25 cellular contexts compared by ENCODE assay signal in the genomic region with DNA sequence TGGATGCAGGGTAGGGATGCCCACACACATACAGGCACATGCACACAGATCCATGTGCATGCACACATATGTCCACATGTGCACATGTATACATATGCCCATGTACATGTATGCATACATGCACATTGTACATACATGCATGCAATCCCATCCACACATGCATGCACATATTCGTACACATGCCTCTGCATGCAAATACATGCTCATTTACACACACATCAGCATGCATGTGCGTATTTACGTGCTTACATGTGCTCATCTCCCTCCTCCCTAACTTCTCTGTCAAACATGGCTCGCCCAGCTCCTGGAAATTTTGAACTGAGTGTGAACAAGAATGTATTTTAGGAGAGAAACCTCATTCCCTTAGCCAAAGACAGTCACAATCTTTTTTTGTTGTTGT. TPM values are rescaled to one million over a fixed set of nuclear protein-coding genes. Genes with fewer than 3 reads are reported as not detected.
DNase-seq lines count a peak whose midpoint lies in the region; FAIRE-seq and TF ChIP-seq lines count a peak whose summit lies in the region.
"Had no signal": no experiment of that assay in that cellular context is flagged by ENCODE, and none has a peak within 500 bp of the region (broad histone marks: within the 10 kb centered on the region; RNA-seq: fewer than 3 reads in every experiment).

No MANE protein-coding gene starts in this region.

- TF ChIP-seq POLR2A in endothelial cell of umbilical vein (IDR thresholded peaks at IDR 0.05; ENCODE audit: low read depth, low read length) = no peak

- H3K27me3 ChIP-seq in endothelial cell of umbilical vein (ENCODE audit: control insufficient read depth in 2 of 2, insufficient read depth in 2 of 2, low read length in 2 of 2) = peaks cover 2 to 5% of the 10 kb centered on the region in 2 experiments
- H3K27me3 ChIP-seq: BE2C, BLaER1 had no signal

- H3K9me3 ChIP-seq in endothelial cell of umbilical vein (replicated peaks; ENCODE audit: control insufficient read depth, insufficient read depth, low read length) = no peaks in the 10 kb centered on the region
- H3K9me3 ChIP-seq: BE2C, BLaER1 had no signal

- H4K20me1 ChIP-seq in endothelial cell of umbilical vein (replicated peaks; ENCODE audit: control insufficient read depth, extremely low read depth, insufficient read depth, low read length) = no peaks in the 10 kb centered on the region
- H4K20me1 ChIP-seq: BLaER1 had no signal

- no peaks in the 10 kb centered on the region for H3K9me1 ChIP-seq in endothelial cell of umbilical vein (replicated peaks; ENCODE audit: control insufficient read depth, extremely low read depth, insufficient read depth, low read length)

- DNase-seq in HTR-8/SVneo (ENCODE audit: insufficient read length, low spot score) = no peak
- DNase-seq in endothelial cell of umbilical vein (ENCODE audit: low read depth, low spot score) = no peak
- DNase-seq in urothelium cell line (ENCODE audit: low spot score) = no peak
- no peak for DNase-seq in NCI-H2227 treated with DMSO at 0.1 percent for 48 hours (lab: John Stamatoyannopoulos, UW)
- DNase-seq in D341Med (ENCODE audit: low spot score) = no peak
- DNase-seq in NAMALWA (ENCODE audit: low spot score) = no peak
- DNase-seq: 8988T; ACHN; BE2C; C1 segment of cervical spinal cord; CD4-positive, alpha-beta memory T cell; CD4-positive, CD25-positive, alpha-beta regulatory T cell; CD8-positive, alpha-beta memory T cell; COR-L47; GF-D8 had no signal

- POLR2A ChIA-PET in endothelial cell of umbilical vein (lab: Charles Lee) = no interaction called here

- intact Hi-C loops in endothelial cell of umbilical vein (cut with micrococcal nuclease) = no loop called here

- no peaks in the 10 kb centered on the region for H3K79me2 ChIP-seq in endothelial cell of umbilical vein (ENCODE audit: control insufficient read depth, insufficient read depth, low read length)

- FAIRE-seq in HTR-8/SVneo (lab: Jason Lieb, UNC) (peak; percentile 13), endothelial cell of umbilical vein (lab: Jason Lieb, UNC) (no peak), urothelium cell line (lab: Jason Lieb, UNC) (peak; percentile 62)
- FAIRE-seq: A204.1, D721Med, G401.6, GM12891, GM19239 had no signal

- no peak overlapping the region for H3K9ac ChIP-seq in endothelial cell of umbilical vein (replicated peaks; ENCODE audit: extremely low read depth, insufficient read depth, low read length)
- H3K9ac ChIP-seq: BLaER1 had no signal

- H3K27ac ChIP-seq in angular gyrus (ENCODE audit: low read depth, low read length) = peak overlapping the region; percentile 60
- no peak overlapping the region for H3K27ac ChIP-seq in endothelial cell of umbilical vein (ENCODE audit: insufficient read depth, low read depth, low read length)
- H3K27ac ChIP-seq: BLaER1 had no signal

- dilution Hi-C loops in endothelial cell of umbilical vein (cut with MboI; ENCODE audit: extremely low pct_ligation_motif_present, low sequenced_read_pairs) = no loop called here

- no peaks in the 10 kb centered on the region for H3K4me1 ChIP-seq in endothelial cell of umbilical vein (ENCODE audit: control insufficient read depth, extremely low read depth, insufficient read depth, low read length)

- no peak overlapping the region for H3K4me2 ChIP-seq in endothelial cell of umbilical vein (ENCODE audit: insufficient read depth, low read length)
- H3K4me2 ChIP-seq: BLaER1 had no signal

- no peaks in the 10 kb centered on the region for H3K36me3 ChIP-seq in endothelial cell of umbilical vein (ENCODE audit: control insufficient read depth in 2 of 2, extremely low read depth in 1 of 2, insufficient read depth in 2 of 2, low read length in 2 of 2)
- H3K36me3 ChIP-seq: BE2C, BLaER1 had no signal

- BruUV-seq in endothelial cell of umbilical vein (replicated peaks; lab: Mats Ljungman, UMichigan) = no TSS peak

- H2AFZ ChIP-seq in endothelial cell of umbilical vein (ENCODE audit: low read depth, low read length) = no peak overlapping the region

- no peak overlapping the region for H3K4me3 ChIP-seq in endothelial cell of umbilical vein (replicated peaks in 1 of 3; ENCODE audit: insufficient read depth in 1 of 3, low read depth in 1 of 3, low read length in 3 of 3)
- H3K4me3 ChIP-seq: BLaER1 had no signal

- CTCF ChIA-PET in endothelial cell of umbilical vein (lab: Charles Lee) = interaction anchor here (0.9 kb wide), 1 partner anchor 11 kb away, joined by 4 read pairs; no protein-coding TSS in a partner anchor

- no peak for TF ChIP-seq CTCF in endothelial cell of umbilical vein (IDR thresholded peaks at IDR 0.05; ENCODE audit: extremely low read depth in 1 of 2, insufficient read depth in 1 of 2, low read depth in 1 of 2, low read length in 2 of 2)

TF ChIP-seq in endothelial cell of umbilical vein, 7 proteins besides CTCF, POLR2A, EP300 and RAD21:
- TF ChIP-seq, protein P1, sequence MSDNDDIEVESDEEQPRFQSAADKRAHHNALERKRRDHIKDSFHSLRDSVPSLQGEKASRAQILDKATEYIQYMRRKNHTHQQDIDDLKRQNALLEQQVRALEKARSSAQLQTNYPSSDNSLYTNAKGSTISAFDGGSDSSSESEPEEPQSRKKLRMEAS (IDR thresholded peaks at IDR 0.05; ENCODE audit: insufficient read depth, insufficient read length) = peak; percentile 47
- no peak for TF ChIP-seq JUN (IDR thresholded peaks at IDR 0.05; ENCODE audit: borderline replicate concordance, insufficient read depth, insufficient read length, low read depth)

RNA-seq across cellular contexts. Expression of a gene that starts 6.2 kb away (rescaled TPM):
- total RNA-seq in endothelial cell of umbilical vein = not detected in 2 replicates
- polyA plus RNA-seq in endothelial cell of umbilical vein = not detected in 2 replicates
- not detected in 2 replicates for polyA plus RNA-seq in endothelial cell of umbilical vein (2011; cell fraction: cytosol; rRNA removed)
- polyA plus RNA-seq in endothelial cell of umbilical vein (2011; cell fraction: nucleus; rRNA removed) = not detected in 2 replicates
- polyA plus RNA-seq in endothelial cell of umbilical vein (2012) = 0.12 TPM in 1 of 2 replicates, not detected in the other
- polyA minus RNA-seq in endothelial cell of umbilical vein = not detected in 2 replicates
- polyA minus RNA-seq in endothelial cell of umbilical vein (2011; cell fraction: cytosol; rRNA and poly(A)+ RNA removed) = not detected
- polyA minus RNA-seq in endothelial cell of umbilical vein (2011; cell fraction: nucleus; rRNA and poly(A)+ RNA removed) = not detected in 2 replicates
- total RNA-seq: A673; CD4-positive, CD25-positive, alpha-beta regulatory T cell; CD8-positive, alpha-beta memory T cell had no signal
- polyA plus RNA-seq: AG04450; CD14-positive monocyte; CD4-positive, CD25-positive, alpha-beta regulatory T cell had no signal

RNA-seq across cellular contexts. Expression of a gene that starts 8.9 kb away (rescaled TPM):
- total RNA-seq in endothelial cell of umbilical vein = not detected in 2 replicates
- polyA plus RNA-seq in endothelial cell of umbilical vein = not detected in 2 replicates
- polyA plus RNA-seq in endothelial cell of umbilical vein (2011; cell fraction: cytosol; rRNA removed) = not detected in 2 replicates
- polyA plus RNA-seq in endothelial cell of umbilical vein (2011; cell fraction: nucleus; rRNA removed) = not detected in 2 replicates
- polyA plus RNA-seq in endothelial cell of umbilical vein (2012) = not detected in 2 replicates
- not detected in 2 replicates for polyA minus RNA-seq in endothelial cell of umbilical vein
- not detected for polyA minus RNA-seq in endothelial cell of umbilical vein (2011; cell fraction: cytosol; rRNA and poly(A)+ RNA removed)
- polyA minus RNA-seq in endothelial cell of umbilical vein (2011; cell fraction: nucleus; rRNA and poly(A)+ RNA removed) = not detected in 2 replicates
- total RNA-seq: A673; CD4-positive, alpha-beta memory T cell; CD4-positive, CD25-positive, alpha-beta regulatory T cell; CD8-positive, alpha-beta memory T cell had no signal
- polyA plus RNA-seq: AG04450; CD14-positive monocyte; CD4-positive, alpha-beta memory T cell; CD4-positive, CD25-positive, alpha-beta regulatory T cell; CD8-positive, alpha-beta memory T cell had no signal

RNA-seq across cellular contexts. Expression of a gene that starts 45.1 kb away (rescaled TPM):
- total RNA-seq in endothelial cell of umbilical vein = not detected in 2 replicates
- polyA plus RNA-seq in endothelial cell of umbilical vein = not detected in 2 replicates
- not detected in 2 replicates for polyA plus RNA-seq in endothelial cell of umbilical vein (2011; cell fraction: cytosol; rRNA removed)
- polyA plus RNA-seq in endothelial cell of umbilical vein (2011; cell fraction: nucleus; rRNA removed) = not detected in 2 replicates
- polyA plus RNA-seq in endothelial cell of umbilical vein (2012) = not detected in 2 replicates
- not detected in 2 replicates for polyA minus RNA-seq in endothelial cell of umbilical vein
- not detected for polyA minus RNA-seq in endothelial cell of umbilical vein (2011; cell fraction: cytosol; rRNA and poly(A)+ RNA removed)
- polyA minus RNA-seq in endothelial cell of umbilical vein (2011; cell fraction: nucleus; rRNA and poly(A)+ RNA removed) = not detected in 2 replicates
- total RNA-seq: A673; CD4-positive, alpha-beta memory T cell; CD4-positive, CD25-positive, alpha-beta regulatory T cell; CD8-positive, alpha-beta memory T cell had no signal
- polyA plus RNA-seq: AG04450; CD14-positive monocyte; CD4-positive, alpha-beta memory T cell; CD4-positive, CD25-positive, alpha-beta regulatory T cell; CD8-positive, alpha-beta memory T cell had no signal
